7 cellular contexts compared by ENCODE assay signal in genomic region chr3:9951962-9952805, GRCh38. TPM values are rescaled to one million over a fixed set of nuclear protein-coding genes. Genes with fewer than 3 reads are reported as not detected.
DNase-seq lines count a peak whose midpoint lies in the region; ATAC-seq, FAIRE-seq and TF ChIP-seq lines count a peak whose summit lies in the region.

Gene PRRT3 (minus strand): TSS chr3:9952408. CDS start chr3:9950115, 2,293 bp downstream.

- intact Hi-C loops in activated CD8-positive, alpha-beta T cell treated with anti-CD3 and anti-CD28 coated beads for 36 hours (cut with micrococcal nuclease), result no loop called here

- no peaks in the 10 kb centered on the region for H3K79me1 ChIP-seq in H1 (ENCODE audit: low read depth, low read length)

- no peak within 1 kb of the TSS for H3K23ac ChIP-seq in H1 (ENCODE audit: insufficient read length)

- in situ Hi-C loops in GM13977 (cut with MboI; ENCODE audit: low pct_unique_long_range_greater_than_20kb, low sequenced_read_pairs, unreplicated experiment), result no loop called here

- H3K36me3 ChIP-seq in GM23338 (ENCODE audit: insufficient read depth), result no peaks in the 10 kb centered on the region
- peaks cover 0 to 3% (median under 1%) of the 10 kb centered on the region in 4 experiments; a peak in 4 of 8 replicates for H3K36me3 ChIP-seq in H1 (ENCODE audit: control insufficient read depth in 2 of 4, insufficient read depth in 4 of 4, low read length in 3 of 4)
- peaks cover 3% of the 10 kb centered on the region for H3K36me3 ChIP-seq in thoracic aorta

- TF ChIP-seq EP300 in H1 (IDR thresholded peaks at IDR 0.05; ENCODE audit: borderline replicate concordance in 1 of 2, low read depth in 2 of 2, low read length in 2 of 2), result no peak

- H4K8ac ChIP-seq in H1 (ENCODE audit: extremely low read depth, insufficient read depth, low read length), result peak within 1 kb of the TSS; percentile 11; the same call in 1 of the 2 replicates

- H3K4me3 ChIP-seq in GM23338 (peak within 1 kb of the TSS; percentile 88), NB4 (ENCODE audit: low read depth, low read length) (no peak within 1 kb of the TSS), H1 (ENCODE audit: extremely low read depth in 1 of 4, insufficient read depth in 2 of 4, low read depth in 3 of 4, low read length in 4 of 4) (peak within 1 kb of the TSS; percentile 69 to 91 (median 80)), thoracic aorta (peak within 1 kb of the TSS; percentile 80)

- no peak within 1 kb of the TSS for H2BK120ac ChIP-seq in H1 (replicated peaks; ENCODE audit: low read depth, low read length)

- peak within 1 kb of the TSS; percentile 80 for H2AFZ ChIP-seq in GM23338
- no peak within 1 kb of the TSS for H2AFZ ChIP-seq in H1 (ENCODE audit: low read length)

- peak within 1 kb of the TSS in 3 of 4 experiments; percentile 54 to 59 (median 58); a peak in 5 of 7 replicates for H3K9ac ChIP-seq in H1 (replicated peaks in 1 of 4; ENCODE audit: extremely low read depth in 1 of 4, low read depth in 3 of 4, low read length in 3 of 4)

- TF ChIP-seq POLR2A in NB4 (IDR thresholded peaks at IDR 0.05; ENCODE audit: extremely low read depth, insufficient read length) (no peak), H1 (IDR thresholded peaks at IDR 0.05; ENCODE audit: control extremely low read depth in 1 of 2, low read depth in 2 of 2, low read length in 2 of 2) (peak in 1 of 2 experiments; percentile 41; a peak in 1 of 3 replicates)

- no peak for TF ChIP-seq RAD21 in H1 (IDR thresholded peaks at IDR 0.05 in 1 of 2, conservative IDR thresholded peaks at IDR 0.05 in 1 of 2; ENCODE audit: low read depth in 2 of 2, low read length in 2 of 2)

- H2AK5ac ChIP-seq in H1 (ENCODE audit: low read depth, low read length), result no peak within 1 kb of the TSS

- WGBS in H1 (ENCODE audit: extremely low coverage in 1 of 2, insufficient coverage in 1 of 2, insufficient read length in 1 of 2, insufficient replicate concordance in 2 of 2, low coverage in 1 of 2, low lambda C conversion rate in 2 of 2, missing lambda C conversion rate in 1 of 2), 2 experiments, result 6% methylated on average over 42 of the region's 52 CpGs; no CpG with 5 or more reads in 1 of the 2 experiments

- peak within 1 kb of the TSS; percentile 13 for H4K5ac ChIP-seq in H1 (ENCODE audit: insufficient read length, low read depth, low read length)

- H2BK15ac ChIP-seq in H1 (ENCODE audit: low read length), result no peak within 1 kb of the TSS

- H3K9me3 ChIP-seq in H1 (ENCODE audit: insufficient read depth in 2 of 2, low read depth in 1 of 2, low read length in 1 of 2), result no peaks in the 10 kb centered on the region
- no peaks in the 10 kb centered on the region for H3K9me3 ChIP-seq in thoracic aorta

- no peaks in the 10 kb centered on the region; the same call in 1 of the 2 replicates for H4K20me1 ChIP-seq in GM23338 (replicated peaks; ENCODE audit: insufficient read depth)
- H4K20me1 ChIP-seq in H1 (replicated peaks in 1 of 2; ENCODE audit: control insufficient read depth in 1 of 2, insufficient read depth in 2 of 2, low read length in 2 of 2), result peaks cover 0 to 2% of the 10 kb centered on the region in 2 experiments

- H4K91ac ChIP-seq in H1 (replicated peaks; ENCODE audit: insufficient read length, low read length), result no peak within 1 kb of the TSS

- no peaks in the 10 kb centered on the region for H3K9me3 Mint-ChIP-seq in GM23338
- no peaks in the 10 kb centered on the region for H3K9me3 Mint-ChIP-seq in activated CD8-positive, alpha-beta T cell treated with anti-CD3 and anti-CD28 coated beads for 36 hours

- H3K4ac ChIP-seq in H1 (replicated peaks; ENCODE audit: insufficient read length, low read depth, low read length), result no peak within 1 kb of the TSS

- peaks cover 32% of the 10 kb centered on the region for H3K4me1 Mint-ChIP-seq in GM23338
- peaks cover 13% of the 10 kb centered on the region for H3K4me1 Mint-ChIP-seq in activated CD8-positive, alpha-beta T cell treated with anti-CD3 and anti-CD28 coated beads for 36 hours (ENCODE audit: low read depth)

- H3K56ac ChIP-seq in H1 (replicated peaks; ENCODE audit: insufficient read length, low read depth, low read length), result peak within 1 kb of the TSS; percentile 17

- H2BK20ac ChIP-seq in H1 (ENCODE audit: low read length), result no peak within 1 kb of the TSS

- peaks cover 13% of the 10 kb centered on the region; the same call in 1 of the 2 replicates for H3K27me3 ChIP-seq in GM23338 (ENCODE audit: insufficient read depth)
- peaks cover 0 to 11% (median under 1%) of the 10 kb centered on the region in 4 experiments; a peak in 3 of 7 replicates for H3K27me3 ChIP-seq in H1 (replicated peaks in 1 of 4; ENCODE audit: control insufficient read depth in 3 of 4, extremely low read depth in 1 of 4, insufficient read depth in 3 of 4, low read length in 3 of 4)
- H3K27me3 ChIP-seq in thoracic aorta (replicated peaks; ENCODE audit: insufficient read depth), result no peaks in the 10 kb centered on the region

- H3K79me2 ChIP-seq in GM23338 (replicated peaks; ENCODE audit: insufficient read depth) (no peaks in the 10 kb centered on the region), H1 (ENCODE audit: control insufficient read depth in 1 of 2, insufficient read depth in 2 of 2, low read length in 2 of 2) (no peaks in the 10 kb centered on the region; a peak in 1 of 4 replicates)

- H3K4me1 ChIP-seq in GM23338 (ENCODE audit: insufficient read depth), result peaks cover 21% of the 10 kb centered on the region
- H3K4me1 ChIP-seq in H1 (replicated peaks in 1 of 4; ENCODE audit: control insufficient read depth in 3 of 4, insufficient read depth in 4 of 4, low read length in 3 of 4), result peaks cover 11 to 24% (median 20%) of the 10 kb centered on the region in 4 experiments
- peaks cover 9 to 25% of the 10 kb centered on the region in 2 donors for H3K4me1 ChIP-seq in thoracic aorta (ENCODE audit: control insufficient read depth in 1 of 2, low read depth in 2 of 2)

- peaks cover 8% of the 10 kb centered on the region; the same call in 1 of the 3 replicates for H3K36me3 Mint-ChIP-seq in GM23338 (ENCODE audit: low read depth)
- no peaks in the 10 kb centered on the region for H3K36me3 Mint-ChIP-seq in activated CD8-positive, alpha-beta T cell treated with anti-CD3 and anti-CD28 coated beads for 36 hours (ENCODE audit: low read depth)

- ATAC-seq in GM23338, result peak; percentile 75
- ATAC-seq in activated CD8-positive, alpha-beta T cell treated with anti-CD3 and anti-CD28 coated beads for 36 hours, result peak; percentile 87
- no peak for ATAC-seq in thoracic aorta (ENCODE audit: insufficient number of reproducible peaks, low FRiP score, low read depth)

- no peak within 1 kb of the TSS for H3K27ac Mint-ChIP-seq in GM23338
- H3K27ac Mint-ChIP-seq in activated CD8-positive, alpha-beta T cell treated with anti-CD3 and anti-CD28 coated beads for 36 hours, result peak within 1 kb of the TSS; percentile 80

- POLR2A ChIA-PET in activated CD8-positive, alpha-beta T cell treated with anti-CD3 and anti-CD28 coated beads for 36 hours (lab: Charles Lee), result interaction anchor here (0.6 to 3.9 kb wide), 9 partner anchors 12 to 109 kb away, joined by 3 to 36 read pairs (median 3); partner anchors contain the start of genes CRELD1, FANCD2, IL17RE and RPUSD3
- POLR2A ChIA-PET in H1 (lab: Charles Lee; ENCODE audit: partially characterized antibody), result interaction anchor here (0.8 to 2.3 kb wide), 15 partner anchors 8 to 148 kb away, joined by 3 to 8 read pairs (median 4); partner anchors contain the start of genes CRELD1 and EMC3

- TF ChIP-seq CTCF in GM13977 (IDR thresholded peaks at IDR 0.05; ENCODE audit: extremely low read depth, insufficient read depth, missing control alignments), result no peak
- TF ChIP-seq CTCF in GM23338 (conservative IDR thresholded peaks at IDR 0.05; ENCODE audit: low read depth in 2 of 2), result no peak
- TF ChIP-seq CTCF in NB4 (IDR thresholded peaks at IDR 0.05; ENCODE audit: low read depth, low read length), result no peak
- TF ChIP-seq CTCF in activated CD8-positive, alpha-beta T cell treated with anti-CD3 and anti-CD28 coated beads for 36 hours (IDR thresholded peaks at IDR 0.05), result no peak
- no peak for TF ChIP-seq CTCF in H1 (IDR thresholded peaks at IDR 0.05; ENCODE audit: control extremely low read depth in 1 of 3, insufficient read depth in 1 of 3, low read depth in 1 of 3, low read length in 3 of 3)
- no peak for TF ChIP-seq CTCF in thoracic aorta (IDR thresholded peaks at IDR 0.05)

- DNase-seq in GM13977 (ENCODE audit: low spot score) (peak; percentile 86), GM23338 (ENCODE audit: low spot score) (peak; percentile 88), NB4 (ENCODE audit: low read depth) (peak; percentile 39), H1 (ENCODE audit: low read depth in 1 of 2, low spot score in 2 of 2) (peak in 1 of 2 experiments; percentile 83), myocyte (ENCODE audit: low read depth) (peak; percentile 24), thoracic aorta (ENCODE audit: low spot score) (no peak)
- DNase-seq in activated CD8-positive, alpha-beta T cell treated with anti-CD3 and anti-CD28 coated beads for 36 hours, result peak; percentile 81

- no peaks in the 10 kb centered on the region for H3K9me2 ChIP-seq in GM23338 (ENCODE audit: insufficient read depth)

- H3K4me3 Mint-ChIP-seq in GM23338, result peak within 1 kb of the TSS; percentile 78
- H3K4me3 Mint-ChIP-seq in activated CD8-positive, alpha-beta T cell treated with anti-CD3 and anti-CD28 coated beads for 36 hours, result peak within 1 kb of the TSS; percentile 84

- no peak within 1 kb of the TSS; the same call in 1 of the 2 replicates for H2BK5ac ChIP-seq in H1 (ENCODE audit: low read depth, low read length)

- no peak within 1 kb of the TSS; the same call in 1 of the 2 replicates for H2BK12ac ChIP-seq in H1 (ENCODE audit: low read depth, low read length)

- peak within 1 kb of the TSS; percentile 78 for H3K18ac ChIP-seq in H1 (ENCODE audit: extremely low read depth, low read length)

- no peak for FAIRE-seq in H1 (lab: Jason Lieb, UNC)

- H3K27me3 Mint-ChIP-seq in GM23338 (ENCODE audit: insufficient read depth, low read depth, poor library complexity), result peaks cover 11% of the 10 kb centered on the region
- no peaks in the 10 kb centered on the region for H3K27me3 Mint-ChIP-seq in activated CD8-positive, alpha-beta T cell treated with anti-CD3 and anti-CD28 coated beads for 36 hours

- peaks cover 9% of the 10 kb centered on the region; the same call in 1 of the 2 replicates for H3K23me2 ChIP-seq in H1 (ENCODE audit: low read depth, low read length)

- H3K27ac ChIP-seq in GM23338 (ENCODE audit: low read depth) (no peak within 1 kb of the TSS), H1 (ENCODE audit: low read depth, low read length) (no peak within 1 kb of the TSS), thoracic aorta (no peak within 1 kb of the TSS)

- CTCF ChIA-PET in activated CD8-positive, alpha-beta T cell treated with anti-CD3 and anti-CD28 coated beads for 36 hours (lab: Charles Lee), result interaction anchor here (1.2 to 1.6 kb wide), 4 partner anchors 19 to 125 kb away, joined by 3 to 7 read pairs (median 5); partner anchors contain the start of gene CRELD1
- CTCF ChIA-PET in H1 (lab: Charles Lee; ENCODE audit: partially characterized antibody), result interaction anchor here (0.9 to 5.6 kb wide), 9 partner anchors 8 to 125 kb away, joined by 3 to 41 read pairs (median 5); partner anchors contain the start of gene CRELD1

- no peak within 1 kb of the TSS for H3K14ac ChIP-seq in H1 (ENCODE audit: insufficient read length)

- H3F3A ChIP-seq in GM23338 (replicated peaks; ENCODE audit: low read depth), result peaks cover 4% of the 10 kb centered on the region; the same call in 1 of the 2 replicates

- peak within 1 kb of the TSS; percentile 88 for H3K4me2 ChIP-seq in GM23338
- H3K4me2 ChIP-seq in H1 (ENCODE audit: insufficient read depth in 1 of 2, low read depth in 2 of 2, low read length in 2 of 2), result peak within 1 kb of the TSS; percentile 69 to 86

RNA-seq across cellular contexts. Expression of gene PRRT3, which starts in this region (rescaled TPM):
- 5.1 and 6.9 TPM in 2 replicates for total RNA-seq in GM23338 (2014; rRNA removed; shearing (Covaris generic))
- 4.3 TPM in 2 replicates for polyA plus RNA-seq in GM23338 (2016; fragmentation: Nextera tagmentation; extraction: Ambion mirVana)
- 1 to 10 TPM; 5.6 to 5.7 TPM for total RNA-seq in activated CD8-positive, alpha-beta T cell treated with anti-CD3 and anti-CD28 coated beads for 36 hours
- total RNA-seq in H1 (2021; fragmentation: NEBNext Ultra II Directional; extraction: Animal tissue kit (Norgen Biotek cat#: 25700)), result 8.4 and 9.2 TPM in 2 replicates
- 9.0 and 10.0 TPM in 2 replicates for polyA plus RNA-seq in H1 (2011; rRNA removed)
- 8.0 TPM for polyA plus RNA-seq in H1 (2011; cell fraction: cytosol; rRNA removed)
- 16.5 TPM for polyA plus RNA-seq in H1 (2011; cell fraction: nucleus; rRNA removed)
- polyA plus RNA-seq in H1 (2012, experiment 1 of 2), result 3.3 to 7.9 TPM (median 6.0 TPM) in 4 replicates
- polyA plus RNA-seq in H1 (2012, experiment 2 of 2), result 5.7 TPM
- 9.2 TPM for polyA plus RNA-seq in H1 (2013, experiment 1 of 2)
- polyA plus RNA-seq in H1 (2013, experiment 2 of 2), result 7.5 TPM
- polyA minus RNA-seq in H1 (2011; rRNA and poly(A)+ RNA removed), result 18.5 and 23.8 TPM in 2 replicates
- polyA minus RNA-seq in H1 (2011; cell fraction: cytosol; rRNA and poly(A)+ RNA removed), result 7.2 TPM
- polyA minus RNA-seq in H1 (2011; cell fraction: nucleus; rRNA and poly(A)+ RNA removed), result 29.8 TPM
- total RNA-seq in myocyte, result 1.1 and 1.3 TPM in 2 replicates
- 3.5 TPM for polyA plus RNA-seq in myocyte (2012)
- total RNA-seq in thoracic aorta, result 1 to 10 TPM; 3.3 to 5.8 TPM
